Comparison of ENCODE assay signal across 1 cellular context in genomic region chr2:219119422-219120043, GRCh38.
TF ChIP-seq lines count a peak whose summit lies in the region.

No MANE protein-coding gene starts in this region.

TF ChIP-seq in GM12878, 131 proteins besides CTCF, POLR2A, EP300 and RAD21:
- peak; percentile 87 for TF ChIP-seq SMC3 (IDR thresholded peaks at IDR 0.05; ENCODE audit: borderline replicate concordance, low read length)
- no peak for TF ChIP-seq HCFC1 (IDR thresholded peaks at IDR 0.05; ENCODE audit: low read length)
- 0 out of 2 replicates have a peak, but pooled peaks have one; percentile 8 for TF ChIP-seq YY1 (IDR thresholded peaks at IDR 0.05; ENCODE audit: low read depth, low read length)
